Comparison of ENCODE assay signal across 22 cellular contexts in genomic region chr19:2249010-2249866, GRCh38. TPM values are rescaled to one million over a fixed set of nuclear protein-coding genes. Genes with fewer than 3 reads are reported as not detected.
DNase-seq lines count a peak whose midpoint lies in the region; ATAC-seq, FAIRE-seq and TF ChIP-seq lines count a peak whose summit lies in the region.
"Had no signal": no experiment of that assay in that cellular context is flagged by ENCODE, and none has a peak within 500 bp of the region (broad histone marks: within the 10 kb centered on the region; RNA-seq: fewer than 3 reads in every experiment).

TSS of gene AMH (plus strand) at chr19:2249323. CDS start at chr19:2249333, 10 bp downstream.

- no peaks in the 10 kb centered on the region for H3K9me3 Mint-ChIP-seq in T-helper 2 cell treated with Interferon-gamma antibody and Interleukin-4, amounts not matched to agents 5 μg/mL and 100 μg/mL, for 36 hours
- H3K9me3 Mint-ChIP-seq in immature natural killer cell, result no peaks in the 10 kb centered on the region

- H3K9ac ChIP-seq in HepG2 (ENCODE audit: insufficient read depth, low read depth, low read length), result no peak within 1 kb of the TSS
- H3K9ac ChIP-seq: BLaER1 treated with 17β-estradiol and CSF1 and Interleukin-3, amounts not matched to agents 10 nM and 100 nM had no signal

- in situ Hi-C loops in HepG2 (cut with HindIII; ENCODE audit: extremely low pct_ligation_motif_present, low pct_unique_long_range_greater_than_20kb), result no loop called here

- H3K27me3 ChIP-seq in BE2C (no peaks in the 10 kb centered on the region), HepG2 (ENCODE audit: control insufficient read depth in 1 of 2, insufficient read depth in 2 of 2, low read length in 2 of 2) (no peaks in the 10 kb centered on the region)

- no peaks in the 10 kb centered on the region for H3K79me2 ChIP-seq in HepG2 (ENCODE audit: insufficient read depth, low read length)

- CTCF ChIA-PET in HepG2 (lab: Yijun Ruan, JAX; ENCODE audit: low intra/inter-chr PET ratio, low total read pairs), result no interaction called here

- ATAC-seq in T-helper 17 cell (no peak), HepG2 (no peak; the same call in 2 of the 3 replicates), GM18517 (IDR thresholded peaks at IDR 0.05; ENCODE audit: unreplicated experiment) (no peak)

- peak within 1 kb of the TSS; percentile 25 for H3K4me3 Mint-ChIP-seq in T-helper 17 cell
- no peak within 1 kb of the TSS for H3K4me3 Mint-ChIP-seq in T-helper 2 cell treated with Interferon-gamma antibody and Interleukin-4, amounts not matched to agents 5 μg/mL and 100 μg/mL, for 36 hours
- H3K4me3 Mint-ChIP-seq in immature natural killer cell, result no peak within 1 kb of the TSS

- H3K36me3 ChIP-seq in BE2C (peaks cover 56% of the 10 kb centered on the region), HepG2 (replicated peaks in 1 of 2; ENCODE audit: control insufficient read depth in 1 of 2, insufficient read depth in 2 of 2, low read length in 2 of 2) (peaks cover 19 to 34% of the 10 kb centered on the region in 2 experiments; a peak in 4 of 5 replicates)

- 53% methylated on average over 3 of the region's 27 CpGs for WGBS in HepG2 (ENCODE audit: low lambda C conversion rate)

- TF ChIP-seq EP300 in HepG2 (IDR thresholded peaks at IDR 0.05; ENCODE audit: low read depth in 2 of 2, low read length in 2 of 2) (no peak), HepG2 (CRISPR knock-in tag; IDR thresholded peaks at IDR 0.05; ENCODE audit: borderline replicate concordance) (no peak)

- POLR2A ChIA-PET in HepG2 (lab: Yijun Ruan, JAX), result interaction anchor here (0.7 to 1.2 kb wide), 2 partner anchors 10 to 11 kb away, joined by 3 read pairs; no protein-coding TSS in a partner anchor

- H3K27ac Mint-ChIP-seq in T-helper 17 cell (no peak within 1 kb of the TSS), immature natural killer cell (no peak within 1 kb of the TSS)
- H3K27ac Mint-ChIP-seq in T-helper 2 cell treated with Interferon-gamma antibody and Interleukin-4, amounts not matched to agents 5 μg/mL and 100 μg/mL, for 36 hours, result no peak within 1 kb of the TSS

- no peaks in the 10 kb centered on the region for H3K4me1 ChIP-seq in BE2C
- peaks cover 23% of the 10 kb centered on the region for H3K4me1 ChIP-seq in HepG2 (ENCODE audit: insufficient read depth, low read length)

- no peaks in the 10 kb centered on the region for H3K27me3 Mint-ChIP-seq in T-helper 17 cell
- peaks cover 17% of the 10 kb centered on the region for H3K27me3 Mint-ChIP-seq in T-helper 2 cell treated with Interferon-gamma antibody and Interleukin-4, amounts not matched to agents 5 μg/mL and 100 μg/mL, for 36 hours (ENCODE audit: low read depth)
- H3K27me3 Mint-ChIP-seq in immature natural killer cell (ENCODE audit: low read depth in 3 of 3), result peaks cover 4 to 16% (median 4%) of the 10 kb centered on the region in 3 donors

- TF ChIP-seq RAD21 in HepG2 (CRISPR knock-in tag; IDR thresholded peaks at IDR 0.05), result no peak

- TF ChIP-seq CTCF in BE2C (IDR thresholded peaks at IDR 0.05; ENCODE audit: low read depth, low read length) (no peak), HepG2 (CRISPR knock-in tag; IDR thresholded peaks at IDR 0.05) (no peak)

- H3K36me3 Mint-ChIP-seq in T-helper 17 cell (ENCODE audit: low read depth) (peaks cover 5% of the 10 kb centered on the region), immature natural killer cell (peaks cover 0 to 12% (median 6%) of the 10 kb centered on the region in 3 donors)
- peaks cover 19% of the 10 kb centered on the region for H3K36me3 Mint-ChIP-seq in T-helper 2 cell treated with Interferon-gamma antibody and Interleukin-4, amounts not matched to agents 5 μg/mL and 100 μg/mL, for 36 hours (ENCODE audit: low read depth)

- peak; percentile 57; the same call in 1 of the 2 replicates for TF ChIP-seq POLR2A in GM12891 (IDR thresholded peaks at IDR 0.05; ENCODE audit: low read depth, low read length)
- no peak for TF ChIP-seq POLR2A in HepG2 (IDR thresholded peaks at IDR 0.05; ENCODE audit: insufficient read depth in 1 of 2, low read depth in 2 of 2, low read length in 2 of 2)

- no peak within 1 kb of the TSS for H3K4me3 ChIP-seq in BE2C (ENCODE audit: low read depth, low read length)
- no peak within 1 kb of the TSS for H3K4me3 ChIP-seq in HepG2 (replicated peaks in 1 of 3; ENCODE audit: insufficient read depth in 1 of 3, low read depth in 2 of 3, low read length in 3 of 3)
- H3K4me3 ChIP-seq: BLaER1 treated with 17β-estradiol and CSF1 and Interleukin-3, amounts not matched to agents 10 nM and 100 nM; heart left ventricle; tibial artery had no signal

- H3K9me3 ChIP-seq in BE2C (no peaks in the 10 kb centered on the region), T-helper 17 cell (ENCODE audit: control insufficient read depth, low read length, poor library complexity, severe bottlenecking) (no peaks in the 10 kb centered on the region), HepG2 (ENCODE audit: low read length) (no peaks in the 10 kb centered on the region)
- H3K9me3 ChIP-seq: esophagus muscularis mucosa, heart left ventricle, tibial artery had no signal

- intact Hi-C loops in HepG2 (cut with micrococcal nuclease; ENCODE audit: unreplicated experiment), result no loop called here

- no peak within 1 kb of the TSS for H3K4me2 ChIP-seq in HepG2 (ENCODE audit: low read depth, low read length)
- H3K4me2 ChIP-seq: BLaER1 treated with 17β-estradiol and CSF1 and Interleukin-3, amounts not matched to agents 10 nM and 100 nM had no signal

- H3K27ac ChIP-seq in HepG2 (ENCODE audit: extremely low read length, insufficient read depth, low read length), result no peak within 1 kb of the TSS
- H3K27ac ChIP-seq: BLaER1 treated with 17β-estradiol and CSF1 and Interleukin-3, amounts not matched to agents 10 nM and 100 nM; esophagus muscularis mucosa; heart left ventricle; tibial artery had no signal

- FAIRE-seq in GM12891 (lab: Jason Lieb, UNC) (no peak), HepG2 (lab: Jason Lieb, UNC) (no peak)
- FAIRE-seq: G401.6, GM18507, H54, RCC 7860 had no signal

- DNase-seq in BE2C (peak; percentile 37), GM12891 (ENCODE audit: insufficient read length, low spot score) (no peak), T-helper 17 cell (no peak), HepG2 (ENCODE audit: low spot score) (no peak), immature natural killer cell (no peak), 8988T (no peak)
- DNase-seq in T-helper 2 cell treated with Interferon-gamma antibody and Interleukin-4, amounts not matched to agents 5 μg/mL and 100 μg/mL, for 36 hours (ENCODE audit: low spot score), result no peak
- DNase-seq: activated CD4-positive, alpha-beta T cell treated with anti-CD3 and anti-CD28 coated beads for 1 hour; activated T-cell treated with anti-CD3 and anti-CD28 coated beads, Interleukin-2, amount 50 U/mL, for 1 hour; KG1; NCI-H1436 treated with DMSO at 0.1 percent for 48 hours; NCI-H510A treated with DMSO at 0.1 percent for 48 hours; tibial artery had no signal

- peaks cover 2% of the 10 kb centered on the region for H3K4me1 Mint-ChIP-seq in T-helper 17 cell
- no peaks in the 10 kb centered on the region for H3K4me1 Mint-ChIP-seq in T-helper 2 cell treated with Interferon-gamma antibody and Interleukin-4, amounts not matched to agents 5 μg/mL and 100 μg/mL, for 36 hours (ENCODE audit: low read depth)
- peaks cover 0 to 8% of the 10 kb centered on the region in 2 donors for H3K4me1 Mint-ChIP-seq in immature natural killer cell

- H2AFZ ChIP-seq in HepG2 (ENCODE audit: low read length), result no peak within 1 kb of the TSS

- no TSS peak for BruUV-seq in HepG2 (replicated peaks; lab: Mats Ljungman, UMichigan)

- H4K20me1 ChIP-seq in HepG2 (ENCODE audit: insufficient read depth, low read length), result no peaks in the 10 kb centered on the region

TF ChIP-seq in GM12891, 5 proteins besides CTCF, POLR2A, EP300 and RAD21:
- TF ChIP-seq SPI1 (IDR thresholded peaks at IDR 0.05; ENCODE audit: low read depth, low read length), result no peak
- no peak for TF ChIP-seq TAF1 (IDR thresholded peaks at IDR 0.05; ENCODE audit: low read depth, low read length)
- peak; percentile 26 for TF ChIP-seq POLR2AphosphoS5 (IDR thresholded peaks at IDR 0.05; ENCODE audit: low read depth, low read length)

RNA-seq across cellular contexts. Expression of gene AMH, which starts in this region (rescaled TPM):
- polyA plus RNA-seq in BE2C (2012; ENCODE audit: insufficient read depth, insufficient read length, low read depth), result 25.8 TPM
- polyA plus RNA-seq in GM12891 (2012; ENCODE audit: low read depth, missing spikeins), result 0.19 TPM
- total RNA-seq in T-helper 17 cell, result 1 to 10 TPM in 1 of 2 donors, under 1 TPM in 1; 0.50 to 2.7 TPM
- total RNA-seq in HepG2 (2016; rRNA removed; fragmentation: Illumina TruSeq; extraction: Trizol), result 0.18 TPM in 1 of 2 replicates, not detected in the other
- not detected in 2 replicates for total RNA-seq in HepG2 (2016; cell fraction: cytosol; rRNA removed; fragmentation: Illumina TruSeq; extraction: Trizol; ENCODE audit: low read depth)
- not detected in 2 replicates for total RNA-seq in HepG2 (2016; cell fraction: insoluble cytoplasmic fraction; rRNA removed; fragmentation: Illumina TruSeq; extraction: Trizol)
- total RNA-seq in HepG2 (2016; cell fraction: membrane; rRNA removed; fragmentation: Illumina TruSeq; extraction: Trizol), result 0.09 TPM in 1 of 2 replicates, not detected in the other
- total RNA-seq in HepG2 (2016; cell fraction: nucleus; rRNA removed; fragmentation: Illumina TruSeq; extraction: Trizol), result not detected in 2 replicates
- 0.03 and 0.04 TPM in 2 replicates for polyA plus RNA-seq in HepG2 (2011; rRNA removed)
- polyA plus RNA-seq in HepG2 (2011; cell fraction: cytosol; rRNA removed), result 0.05 TPM in 1 of 2 replicates, not detected in the other
- 1.2 and 2.0 TPM in 2 replicates for polyA plus RNA-seq in HepG2 (2011; cell fraction: nucleus; rRNA removed)
- polyA plus RNA-seq in HepG2 (2012), result 0.08 TPM in 1 of 2 replicates, not detected in the other
- polyA plus RNA-seq in HepG2 (2016; cell fraction: cytosol; fragmentation: Illumina TruSeq; extraction: Trizol; ENCODE audit: low read depth), result 0.06 TPM in 1 of 2 replicates, not detected in the other
- polyA plus RNA-seq in HepG2 (2016; cell fraction: insoluble cytoplasmic fraction; fragmentation: Illumina TruSeq; extraction: Trizol; ENCODE audit: low read depth), result not detected in 2 replicates
- polyA plus RNA-seq in HepG2 (2016; cell fraction: membrane; fragmentation: Illumina TruSeq; extraction: Trizol; ENCODE audit: low read depth), result not detected in 2 replicates
- 0.51 TPM in 2 replicates for polyA plus RNA-seq in HepG2 (2016; cell fraction: nucleus; fragmentation: Illumina TruSeq; extraction: Trizol; ENCODE audit: insufficient read depth, low read depth)
- polyA minus RNA-seq in HepG2 (2011; rRNA and poly(A)+ RNA removed; ENCODE audit: low replicate concordance), result 0.48 and 1.0 TPM in 2 replicates
- not detected in 2 replicates for polyA minus RNA-seq in HepG2 (2011; cell fraction: cytosol; rRNA and poly(A)+ RNA removed)
- 0.62 TPM in 1 of 2 replicates, not detected in the other for polyA minus RNA-seq in HepG2 (2011; cell fraction: nucleus; rRNA and poly(A)+ RNA removed)
- not detected for polyA plus RNA-seq in immature natural killer cell
- total RNA-seq: kidney epithelial cell had no signal
